8 cellular contexts compared by ENCODE assay signal in genomic region chr6:152206072-152206818, GRCh38.
A peak's percentile ranks its signal among the peaks of the same experiment; 100 is the strongest.
DNase-seq lines count a peak whose midpoint lies in the region; ATAC-seq lines count a peak whose summit lies in the region.

No MANE protein-coding gene starts in this region.

- no peak overlapping the region for H3K4me2 ChIP-seq in Karpas-422 (ENCODE audit: low read depth, low read length, poor library complexity, severe bottlenecking)

- no peaks in the 10 kb centered on the region for H3K79me2 ChIP-seq in Karpas-422 (ENCODE audit: low read length)

- peaks cover 57% of the 10 kb centered on the region for H3K36me3 Mint-ChIP-seq in CD4-positive, CD25-positive, alpha-beta regulatory T cell

- no peak overlapping the region for H3K9ac ChIP-seq in Karpas-422 (ENCODE audit: low read length)

- no peaks in the 10 kb centered on the region for H3K27me3 Mint-ChIP-seq in CD4-positive, CD25-positive, alpha-beta regulatory T cell

- H3K27ac Mint-ChIP-seq in CD4-positive, CD25-positive, alpha-beta regulatory T cell = peak overlapping the region in 2 of 3 donors; percentile 1 to 28

- H3K36me3 ChIP-seq in CD4-positive, CD25-positive, alpha-beta regulatory T cell (ENCODE audit: control insufficient read depth, insufficient read depth, low read length) = peaks cover 76% of the 10 kb centered on the region
- peaks cover 55% of the 10 kb centered on the region for H3K36me3 ChIP-seq in Karpas-422 (ENCODE audit: insufficient read depth, low read length)

- H3K9me2 ChIP-seq in Karpas-422 (replicated peaks; ENCODE audit: insufficient read depth, low read length) = no peaks in the 10 kb centered on the region

- H3K9me3 Mint-ChIP-seq in CD4-positive, CD25-positive, alpha-beta regulatory T cell = peaks cover 0 to 2% (median 0%) of the 10 kb centered on the region in 7 donors

- no peaks in the 10 kb centered on the region for H4K20me1 ChIP-seq in Karpas-422 (ENCODE audit: insufficient read depth, low read depth, low read length)

- ATAC-seq in CD4-positive, CD25-positive, alpha-beta regulatory T cell (ENCODE audit: low read depth in 2 of 2) = no peak
- ATAC-seq in GM21825 (IDR thresholded peaks at IDR 0.05; ENCODE audit: unreplicated experiment) = no peak

- no peak overlapping the region for H3K4me3 ChIP-seq in CD4-positive, CD25-positive, alpha-beta regulatory T cell (ENCODE audit: low read depth, low read length)
- no peak overlapping the region for H3K4me3 ChIP-seq in Karpas-422 (ENCODE audit: low read length)

- no peaks in the 10 kb centered on the region for H3K9me3 ChIP-seq in CD4-positive, CD25-positive, alpha-beta regulatory T cell (ENCODE audit: control insufficient read depth in 2 of 2, low read length in 2 of 2)
- no peaks in the 10 kb centered on the region for H3K9me3 ChIP-seq in Karpas-422 (ENCODE audit: low read length)

- no peak overlapping the region for H3K27ac ChIP-seq in CD4-positive, CD25-positive, alpha-beta regulatory T cell (ENCODE audit: insufficient read depth, low read length, poor library complexity, severe bottlenecking)
- H3K27ac ChIP-seq in Karpas-422 (ENCODE audit: low read length) = no peak overlapping the region

- H3K27me3 ChIP-seq in CD4-positive, CD25-positive, alpha-beta regulatory T cell (ENCODE audit: control insufficient read depth, insufficient read depth, low read length) = no peaks in the 10 kb centered on the region
- H3K27me3 ChIP-seq in Karpas-422 (ENCODE audit: low read length) = no peaks in the 10 kb centered on the region

- no peak overlapping the region for H2AFZ ChIP-seq in Karpas-422 (ENCODE audit: low read length)

- DNase-seq in CD4-positive, CD25-positive, alpha-beta regulatory T cell = peak in 2 of 3 donors; percentile 25 to 66
- DNase-seq in Karpas-422 (peak; percentile 74), iPS-NIHi7 (ENCODE audit: extremely low spot score) (peak; percentile 58), GM19238 (ENCODE audit: insufficient read length, low spot score) (no peak), cerebellar nuclear complex (lab: John Stamatoyannopoulos, UW) (no peak)
- peak; percentile 48 for DNase-seq in activated naive CD4-positive, alpha-beta T cell treated with Interleukin-2 at 50 U/mL for 16 hours
- DNase-seq in stimulated activated CD8-positive, alpha-beta memory T cell treated with anti-CD3 and anti-CD28 coated beads, Interleukin-4, amount 100 ng/mL, for 24 hours (ENCODE audit: low read depth) = peak; percentile 21

- H3K4me1 Mint-ChIP-seq in CD4-positive, CD25-positive, alpha-beta regulatory T cell = peaks cover 0 to 6% (median 5%) of the 10 kb centered on the region in 4 donors

- peak overlapping the region in 1 of 4 donors; percentile 28 for H3K4me3 Mint-ChIP-seq in CD4-positive, CD25-positive, alpha-beta regulatory T cell

- no peaks in the 10 kb centered on the region for H3K4me1 ChIP-seq in CD4-positive, CD25-positive, alpha-beta regulatory T cell (ENCODE audit: control insufficient read depth, insufficient read depth, low read length, poor library complexity, severe bottlenecking)
- peaks cover 12% of the 10 kb centered on the region for H3K4me1 ChIP-seq in Karpas-422 (ENCODE audit: low read length)

Comparison
In these comparisons a context has a peak if more than half of its experiments do, and no peak if none do; other contexts are left out.
1. DNase-seq: peak in CD4-positive, CD25-positive, alpha-beta regulatory T cell (2 of 3), Karpas-422 (single experiment), activated naive CD4-positive, alpha-beta T cell treated with Interleukin-2 at 50 U/mL for 16 hours (single experiment), iPS-NIHi7 (single experiment) and stimulated activated CD8-positive, alpha-beta memory T cell treated with anti-CD3 and anti-CD28 coated beads, Interleukin-4, amount 100 ng/mL, for 24 hours (single experiment); none in GM19238 (single experiment) and cerebellar nuclear complex (0 of 2).